Comparison of ENCODE assay signal across 7 cellular contexts in the genomic region with DNA sequence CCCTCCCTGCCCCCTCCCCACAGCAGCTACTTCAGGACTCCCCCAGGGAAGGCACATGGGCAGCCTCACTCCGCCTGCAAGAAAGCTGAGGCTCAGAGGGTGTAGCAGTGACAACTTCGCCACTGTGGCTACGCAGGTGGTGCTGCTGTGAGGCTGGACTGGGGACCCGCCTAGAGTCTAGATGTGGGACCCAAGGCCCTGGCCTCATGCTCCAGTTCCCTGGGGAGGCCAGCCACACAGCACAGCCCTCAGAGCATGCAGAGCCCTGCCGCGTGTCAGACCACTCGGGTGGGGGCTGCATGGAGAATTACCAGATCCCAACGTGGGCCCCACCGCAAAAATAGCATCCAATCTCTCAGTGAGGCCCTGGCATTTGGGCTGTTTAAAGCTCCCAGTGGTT. TPM values are rescaled to one million over a fixed set of nuclear protein-coding genes. Genes with fewer than 3 reads are reported as not detected.
"Had no signal": no experiment of that assay in that cellular context is flagged by ENCODE, and none has a peak within 500 bp of the region (broad histone marks: within the 10 kb centered on the region; RNA-seq: fewer than 3 reads in every experiment).

No MANE protein-coding gene starts in this region.

- H3K4me3 ChIP-seq: GM23248 had no signal

- H3K27ac ChIP-seq: GM23248 had no signal

- H3K4me3 Mint-ChIP-seq: H9, IgD-negative memory B cell had no signal

- H3K27ac Mint-ChIP-seq: IgD-negative memory B cell had no signal

- H3K27me3 Mint-ChIP-seq: IgD-negative memory B cell had no signal

- H3K9me3 Mint-ChIP-seq: H9, IgD-negative memory B cell had no signal

- DNase-seq: GM23248, GOT3, H9, HCEC 1CT, KBM-7 had no signal

- H3K4me1 Mint-ChIP-seq: IgD-negative memory B cell had no signal

RNA-seq across cellular contexts. Expression of gene VSTM2L, which starts 30.8 kb away (rescaled TPM):
- total RNA-seq: HT-29 had no signal
